ENCODE assay signal across 1 cellular context in the genomic region with DNA sequence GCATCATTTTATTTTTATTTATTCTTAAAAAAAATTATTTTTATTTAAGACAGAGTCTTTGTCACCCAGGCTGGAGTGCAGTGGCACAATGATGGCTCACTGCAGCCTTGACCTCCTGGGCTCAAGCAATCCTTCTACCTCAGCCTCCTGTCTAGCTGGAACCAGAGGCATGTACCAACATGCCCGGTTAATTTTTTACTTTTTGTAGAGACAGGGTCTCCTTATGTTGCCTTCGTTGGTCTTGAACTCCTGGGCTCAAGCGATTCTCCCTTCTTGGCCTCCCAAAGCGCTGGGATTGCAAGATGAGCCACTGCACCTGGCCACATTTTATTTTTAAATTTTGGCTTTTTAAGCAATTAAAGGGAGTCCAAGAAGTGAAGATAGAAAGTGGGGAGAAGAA.
TF ChIP-seq lines count a peak whose summit lies in the region.

No MANE protein-coding gene starts in this region.

TF ChIP-seq in HepG2, 621 proteins besides CTCF, POLR2A, EP300 and RAD21 (continued from another document and continues in another):
- TF ChIP-seq, protein P1, sequence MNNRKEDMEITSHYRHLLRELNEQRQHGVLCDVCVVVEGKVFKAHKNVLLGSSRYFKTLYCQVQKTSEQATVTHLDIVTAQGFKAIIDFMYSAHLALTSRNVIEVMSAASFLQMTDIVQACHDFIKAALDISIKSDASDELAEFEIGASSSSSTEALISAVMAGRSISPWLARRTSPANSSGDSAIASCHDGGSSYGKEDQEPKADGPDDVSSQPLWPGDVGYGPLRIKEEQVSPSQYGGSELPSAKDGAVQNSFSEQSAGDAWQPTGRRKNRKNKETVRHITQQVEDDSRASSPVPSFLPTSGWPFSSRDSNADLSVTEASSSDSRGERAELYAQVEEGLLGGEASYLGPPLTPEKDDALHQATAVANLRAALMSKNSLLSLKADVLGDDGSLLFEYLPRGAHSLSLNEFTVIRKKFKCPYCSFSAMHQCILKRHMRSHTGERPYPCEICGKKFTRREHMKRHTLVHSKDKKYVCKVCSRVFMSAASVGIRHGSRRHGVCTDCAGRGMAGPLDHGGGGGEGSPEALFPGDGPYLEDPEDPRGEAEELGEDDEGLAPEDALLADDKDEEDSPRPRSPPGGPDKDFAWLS (CRISPR knock-in tag; IDR thresholded peaks at IDR 0.05; ENCODE audit: borderline replicate concordance) = no peak
- TF ChIP-seq IRF1 (CRISPR knock-in tag; IDR thresholded peaks at IDR 0.05; ENCODE audit: low read depth) (no peak), PAX8 (CRISPR knock-in tag; IDR thresholded peaks at IDR 0.05; ENCODE audit: borderline replicate concordance) (no peak), NFKB2 (CRISPR knock-in tag; IDR thresholded peaks at IDR 0.05; ENCODE audit: borderline replicate concordance) (no peak), FOXM1 (CRISPR knock-in tag; IDR thresholded peaks at IDR 0.05) (no peak), ZNF670 (CRISPR knock-in tag; IDR thresholded peaks at IDR 0.05; ENCODE audit: borderline replicate concordance) (no peak), GATAD1 (CRISPR knock-in tag; IDR thresholded peaks at IDR 0.05) (no peak), ZNF224 (CRISPR knock-in tag; IDR thresholded peaks at IDR 0.05) (no peak), ZBTB1 (CRISPR knock-in tag; IDR thresholded peaks at IDR 0.05; ENCODE audit: borderline replicate concordance) (no peak), HOXA3 (CRISPR knock-in tag; IDR thresholded peaks at IDR 0.05) (peak; percentile 43; the same call in 1 of the 2 replicates), ZNF234 (CRISPR knock-in tag; conservative IDR thresholded peaks at IDR 0.05) (no peak), CEBPG (CRISPR knock-in tag; IDR thresholded peaks at IDR 0.05) (peak; percentile 44), ATRX (CRISPR knock-in tag; IDR thresholded peaks at IDR 0.05; ENCODE audit: borderline replicate concordance) (no peak), MIER2 (CRISPR knock-in tag; IDR thresholded peaks at IDR 0.05) (no peak), ZNF749 (CRISPR knock-in tag; IDR thresholded peaks at IDR 0.05; ENCODE audit: borderline replicate concordance) (no peak), PHF5A (CRISPR knock-in tag; IDR thresholded peaks at IDR 0.05; ENCODE audit: low read depth, unreplicated experiment) (no peak), ZNF382 (CRISPR knock-in tag; IDR thresholded peaks at IDR 0.05; ENCODE audit: borderline replicate concordance) (no peak), ZNF292 (CRISPR knock-in tag; IDR thresholded peaks at IDR 0.05; ENCODE audit: borderline replicate concordance, low read depth) (no peak), ARNTL (CRISPR knock-in tag; IDR thresholded peaks at IDR 0.05) (no peak), NFIB (CRISPR knock-in tag; IDR thresholded peaks at IDR 0.05; ENCODE audit: borderline replicate concordance) (no peak), ZNF878 (CRISPR knock-in tag; IDR thresholded peaks at IDR 0.05) (no peak), ZNF143 (CRISPR knock-in tag; IDR thresholded peaks at IDR 0.05) (0 out of 2 replicates have a peak, but pooled peaks have one; percentile 23), TRAFD1 (CRISPR knock-in tag; IDR thresholded peaks at IDR 0.05; ENCODE audit: borderline replicate concordance) (no peak), ELK4 (CRISPR knock-in tag; IDR thresholded peaks at IDR 0.05; ENCODE audit: borderline replicate concordance) (no peak), ZMYM2 (CRISPR knock-in tag; IDR thresholded peaks at IDR 0.05) (peak; percentile 73; the same call in 1 of the 2 replicates), ZNF672 (CRISPR knock-in tag; IDR thresholded peaks at IDR 0.05) (no peak), ZBTB25 (CRISPR knock-in tag; IDR thresholded peaks at IDR 0.05) (0 out of 2 replicates have a peak, but pooled peaks have one; percentile 21), NFE2L1 (CRISPR knock-in tag; IDR thresholded peaks at IDR 0.05; ENCODE audit: borderline replicate concordance) (no peak), CBX2 (IDR thresholded peaks at IDR 0.05; ENCODE audit: low read depth, low read length) (no peak), CBX2 (CRISPR knock-in tag; IDR thresholded peaks at IDR 0.05; ENCODE audit: low read depth) (no peak), IRF2 (CRISPR knock-in tag; IDR thresholded peaks at IDR 0.05) (no peak), ZNF615 (CRISPR knock-in tag; IDR thresholded peaks at IDR 0.05; ENCODE audit: borderline replicate concordance) (no peak), IRX3 (CRISPR knock-in tag; IDR thresholded peaks at IDR 0.05; ENCODE audit: borderline replicate concordance, low read depth) (no peak), BRD4 (CRISPR knock-in tag; IDR thresholded peaks at IDR 0.05) (0 out of 2 replicates have a peak, but pooled peaks have one; percentile 65), FOSL2 (CRISPR knock-in tag; IDR thresholded peaks at IDR 0.05) (peak; percentile 38; the same call in 1 of the 2 replicates), TEAD3 (CRISPR knock-in tag; optimal IDR thresholded peaks at IDR 0.05; ENCODE audit: borderline replicate concordance) (peak; percentile 27), HMGA1 (CRISPR knock-in tag; conservative IDR thresholded peaks at IDR 0.05) (no peak), ZNF136 (CRISPR knock-in tag; IDR thresholded peaks at IDR 0.05; ENCODE audit: low read depth) (0 out of 2 replicates have a peak, but pooled peaks have one; percentile 6), ZNF609 (CRISPR knock-in tag; IDR thresholded peaks at IDR 0.05; ENCODE audit: borderline replicate concordance) (no peak), ZFY (CRISPR knock-in tag; IDR thresholded peaks at IDR 0.05) (0 out of 2 replicates have a peak, but pooled peaks have one; percentile 16)
- TF ChIP-seq, protein P2, sequence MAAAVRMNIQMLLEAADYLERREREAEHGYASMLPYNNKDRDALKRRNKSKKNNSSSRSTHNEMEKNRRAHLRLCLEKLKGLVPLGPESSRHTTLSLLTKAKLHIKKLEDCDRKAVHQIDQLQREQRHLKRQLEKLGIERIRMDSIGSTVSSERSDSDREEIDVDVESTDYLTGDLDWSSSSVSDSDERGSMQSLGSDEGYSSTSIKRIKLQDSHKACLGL (CRISPR knock-in tag; IDR thresholded peaks at IDR 0.05) = no peak
- TF ChIP-seq, protein P3, sequence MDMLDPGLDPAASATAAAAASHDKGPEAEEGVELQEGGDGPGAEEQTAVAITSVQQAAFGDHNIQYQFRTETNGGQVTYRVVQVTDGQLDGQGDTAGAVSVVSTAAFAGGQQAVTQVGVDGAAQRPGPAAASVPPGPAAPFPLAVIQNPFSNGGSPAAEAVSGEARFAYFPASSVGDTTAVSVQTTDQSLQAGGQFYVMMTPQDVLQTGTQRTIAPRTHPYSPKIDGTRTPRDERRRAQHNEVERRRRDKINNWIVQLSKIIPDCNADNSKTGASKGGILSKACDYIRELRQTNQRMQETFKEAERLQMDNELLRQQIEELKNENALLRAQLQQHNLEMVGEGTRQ (IDR thresholded peaks at IDR 0.05; ENCODE audit: low read depth, low read length) = no peak
- TF ChIP-seq, protein P3 (CRISPR knock-in tag; IDR thresholded peaks at IDR 0.05; ENCODE audit: borderline replicate concordance) = no peak
- TF ChIP-seq, protein P4, sequence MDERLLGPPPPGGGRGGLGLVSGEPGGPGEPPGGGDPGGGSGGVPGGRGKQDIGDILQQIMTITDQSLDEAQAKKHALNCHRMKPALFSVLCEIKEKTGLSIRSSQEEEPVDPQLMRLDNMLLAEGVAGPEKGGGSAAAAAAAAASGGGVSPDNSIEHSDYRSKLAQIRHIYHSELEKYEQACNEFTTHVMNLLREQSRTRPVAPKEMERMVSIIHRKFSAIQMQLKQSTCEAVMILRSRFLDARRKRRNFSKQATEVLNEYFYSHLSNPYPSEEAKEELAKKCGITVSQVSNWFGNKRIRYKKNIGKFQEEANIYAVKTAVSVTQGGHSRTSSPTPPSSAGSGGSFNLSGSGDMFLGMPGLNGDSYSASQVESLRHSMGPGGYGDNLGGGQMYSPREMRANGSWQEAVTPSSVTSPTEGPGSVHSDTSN (CRISPR knock-in tag; IDR thresholded peaks at IDR 0.05) = no peak
- TF ChIP-seq, protein P5, sequence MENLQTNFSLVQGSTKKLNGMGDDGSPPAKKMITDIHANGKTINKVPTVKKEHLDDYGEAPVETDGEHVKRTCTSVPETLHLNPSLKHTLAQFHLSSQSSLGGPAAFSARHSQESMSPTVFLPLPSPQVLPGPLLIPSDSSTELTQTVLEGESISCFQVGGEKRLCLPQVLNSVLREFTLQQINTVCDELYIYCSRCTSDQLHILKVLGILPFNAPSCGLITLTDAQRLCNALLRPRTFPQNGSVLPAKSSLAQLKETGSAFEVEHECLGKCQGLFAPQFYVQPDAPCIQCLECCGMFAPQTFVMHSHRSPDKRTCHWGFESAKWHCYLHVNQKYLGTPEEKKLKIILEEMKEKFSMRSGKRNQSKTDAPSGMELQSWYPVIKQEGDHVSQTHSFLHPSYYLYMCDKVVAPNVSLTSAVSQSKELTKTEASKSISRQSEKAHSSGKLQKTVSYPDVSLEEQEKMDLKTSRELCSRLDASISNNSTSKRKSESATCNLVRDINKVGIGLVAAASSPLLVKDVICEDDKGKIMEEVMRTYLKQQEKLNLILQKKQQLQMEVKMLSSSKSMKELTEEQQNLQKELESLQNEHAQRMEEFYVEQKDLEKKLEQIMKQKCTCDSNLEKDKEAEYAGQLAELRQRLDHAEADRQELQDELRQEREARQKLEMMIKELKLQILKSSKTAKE (CRISPR knock-in tag; IDR thresholded peaks at IDR 0.05; ENCODE audit: borderline replicate concordance) = no peak
- TF ChIP-seq, protein P6, sequence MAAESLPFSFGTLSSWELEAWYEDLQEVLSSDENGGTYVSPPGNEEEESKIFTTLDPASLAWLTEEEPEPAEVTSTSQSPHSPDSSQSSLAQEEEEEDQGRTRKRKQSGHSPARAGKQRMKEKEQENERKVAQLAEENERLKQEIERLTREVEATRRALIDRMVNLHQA (CRISPR knock-in tag; IDR thresholded peaks at IDR 0.05) = no peak
